ENCODE assay signal across 28 cellular contexts in the genomic region with DNA sequence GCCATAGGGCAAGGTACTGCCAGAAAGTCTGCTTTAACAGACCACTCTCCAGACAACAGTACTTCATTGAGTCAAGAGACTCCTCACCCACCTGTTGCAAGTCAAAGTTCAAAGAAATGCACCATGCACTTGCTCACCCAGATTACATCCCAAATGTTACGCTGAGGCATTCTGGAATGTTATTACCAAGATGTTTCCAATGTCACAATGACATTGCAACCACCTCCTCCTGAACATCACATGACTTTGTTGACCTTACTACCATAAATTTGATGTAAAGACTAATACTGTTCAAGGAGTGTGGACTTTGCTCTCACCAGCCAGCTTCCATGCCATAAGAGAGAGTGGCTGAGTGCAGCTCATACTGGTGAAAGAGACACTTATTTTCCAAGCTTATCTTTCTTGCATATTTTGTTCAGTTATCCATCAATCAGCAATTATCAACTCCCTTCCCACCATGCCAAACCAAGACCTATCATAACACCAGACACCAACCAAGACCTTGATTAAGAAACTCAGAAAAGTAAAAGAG. TPM values are rescaled to one million over a fixed set of nuclear protein-coding genes. Genes with fewer than 3 reads are reported as not detected.
A peak's percentile ranks its signal among the peaks of the same experiment; 100 is the strongest.
DNase-seq lines count a peak whose midpoint lies in the region; ATAC-seq and TF ChIP-seq lines count a peak whose summit lies in the region.
"Had no signal": no experiment of that assay in that cellular context is flagged by ENCODE, and none has a peak within 500 bp of the region (broad histone marks: within the 10 kb centered on the region; RNA-seq: fewer than 3 reads in every experiment).

No MANE protein-coding gene starts in this region.

- TF ChIP-seq CTCF in 22Rv1 (IDR thresholded peaks at IDR 0.05) (no peak), nephron (IDR thresholded peaks at IDR 0.05; ENCODE audit: unreplicated experiment in 3 of 3) (no peak)

- H3K27ac ChIP-seq in 22Rv1, result peak overlapping the region; percentile 90
- H3K27ac ChIP-seq: cardiac muscle cell, prostate gland, sigmoid colon, upper lobe of right lung, WERI-Rb-1 had no signal

- DNase-seq in DMS53 treated with DMSO at 0.1 percent for 48 hours (lab: John Stamatoyannopoulos, UW; ENCODE audit: unreplicated experiment) (peak; percentile 1), amniotic epithelial cell (ENCODE audit: low read depth) (peak; percentile 24), SK-N-DZ (ENCODE audit: low spot score) (no peak), NCI-H1105 (lab: John Stamatoyannopoulos, UW) (no peak)
- DNase-seq: activated CD4-positive, alpha-beta T cell treated with anti-CD3 and anti-CD28 coated beads, Interleukin-2, amount 10 ng/mL, durations not matched to agents 24 days and 14 days; activated effector memory CD4-positive, alpha-beta T cell treated with Interleukin-2 at 50 U/mL for 16 hours; activated naive CD8-positive, alpha-beta T cell treated with anti-CD3 and anti-CD28 coated beads, Interleukin-2, amount 10 ng/mL, durations not matched to agents 7 days and 5 days; CD4-positive, alpha-beta memory T cell; cortex of kidney; DMS153; effector memory CD8-positive, alpha-beta T cell; glutamatergic neuron; NCI-H1092; NCI-H1694 treated with DMSO at 0.1 percent for 48 hours; NCI-H446; NCI-H748 treated with DMSO at 0.1 percent for 48 hours; SIG-M5; sigmoid colon; stimulated activated CD4-positive, alpha-beta T cell treated with anti-CD3 and anti-CD28 coated beads, Interleukin-4, amount 100 ng/mL, for 4 hours; SW 1271; upper lobe of right lung; WERI-Rb-1 had no signal

- H3K4me1 Mint-ChIP-seq in nephron, result peaks cover 49% of the 10 kb centered on the region

- ATAC-seq in GM18870 (IDR thresholded peaks at IDR 0.05; ENCODE audit: unreplicated experiment) (no peak), GM21717 (IDR thresholded peaks at IDR 0.05; ENCODE audit: unreplicated experiment) (no peak)
- ATAC-seq: effector memory CD8-positive, alpha-beta T cell; upper lobe of right lung had no signal

- no peaks in the 10 kb centered on the region for H3K9me3 Mint-ChIP-seq in nephron
- H3K9me3 Mint-ChIP-seq: activated CD4-positive, alpha-beta T cell treated with anti-CD3 and anti-CD28 coated beads, Interleukin-2, amount 10 ng/mL, durations not matched to agents 24 days and 14 days; activated naive CD8-positive, alpha-beta T cell treated with anti-CD3 and anti-CD28 coated beads, Interleukin-2, amount 10 ng/mL, durations not matched to agents 7 days and 5 days; CD4-positive, alpha-beta memory T cell; effector memory CD8-positive, alpha-beta T cell had no signal

- peak overlapping the region in 2 of 3 experiments; percentile 31 to 33 for H3K27ac Mint-ChIP-seq in nephron
- H3K27ac Mint-ChIP-seq: activated CD4-positive, alpha-beta T cell treated with anti-CD3 and anti-CD28 coated beads, Interleukin-2, amount 10 ng/mL, durations not matched to agents 24 days and 14 days; activated naive CD8-positive, alpha-beta T cell treated with anti-CD3 and anti-CD28 coated beads, Interleukin-2, amount 10 ng/mL, durations not matched to agents 7 days and 5 days; effector memory CD8-positive, alpha-beta T cell had no signal

- no peak overlapping the region for H3K4me3 Mint-ChIP-seq in nephron
- H3K4me3 Mint-ChIP-seq: activated CD4-positive, alpha-beta T cell treated with anti-CD3 and anti-CD28 coated beads, Interleukin-2, amount 10 ng/mL, durations not matched to agents 24 days and 14 days; activated naive CD8-positive, alpha-beta T cell treated with anti-CD3 and anti-CD28 coated beads, Interleukin-2, amount 10 ng/mL, durations not matched to agents 7 days and 5 days; CD4-positive, alpha-beta memory T cell; effector memory CD8-positive, alpha-beta T cell had no signal

- no peaks in the 10 kb centered on the region for H3K27me3 Mint-ChIP-seq in nephron (ENCODE audit: low read depth)
- H3K27me3 Mint-ChIP-seq: CD4-positive, alpha-beta memory T cell; effector memory CD8-positive, alpha-beta T cell had no signal

- H3K36me3 Mint-ChIP-seq in nephron (ENCODE audit: low read depth), result peaks cover 15% of the 10 kb centered on the region

RNA-seq across cellular contexts. Expression of gene BCAR1, which starts 58.5 kb away (rescaled TPM):
- polyA plus RNA-seq in SK-N-DZ (2014; cell fraction: cytosol; rRNA removed), result 38.2 and 42.1 TPM in 2 replicates
- polyA plus RNA-seq in SK-N-DZ (2014; cell fraction: nucleus; rRNA removed), result 33.6 and 40.5 TPM in 2 replicates

Comparison
In these comparisons a context has a peak if more than half of its experiments do, and no peak if none do; other contexts are left out.
1. DNase-seq: peak in DMS53 treated with DMSO at 0.1 percent for 48 hours (single experiment) and amniotic epithelial cell (single experiment); none in SK-N-DZ (single experiment) and NCI-H1105 (single experiment).